In the genomic region with DNA sequence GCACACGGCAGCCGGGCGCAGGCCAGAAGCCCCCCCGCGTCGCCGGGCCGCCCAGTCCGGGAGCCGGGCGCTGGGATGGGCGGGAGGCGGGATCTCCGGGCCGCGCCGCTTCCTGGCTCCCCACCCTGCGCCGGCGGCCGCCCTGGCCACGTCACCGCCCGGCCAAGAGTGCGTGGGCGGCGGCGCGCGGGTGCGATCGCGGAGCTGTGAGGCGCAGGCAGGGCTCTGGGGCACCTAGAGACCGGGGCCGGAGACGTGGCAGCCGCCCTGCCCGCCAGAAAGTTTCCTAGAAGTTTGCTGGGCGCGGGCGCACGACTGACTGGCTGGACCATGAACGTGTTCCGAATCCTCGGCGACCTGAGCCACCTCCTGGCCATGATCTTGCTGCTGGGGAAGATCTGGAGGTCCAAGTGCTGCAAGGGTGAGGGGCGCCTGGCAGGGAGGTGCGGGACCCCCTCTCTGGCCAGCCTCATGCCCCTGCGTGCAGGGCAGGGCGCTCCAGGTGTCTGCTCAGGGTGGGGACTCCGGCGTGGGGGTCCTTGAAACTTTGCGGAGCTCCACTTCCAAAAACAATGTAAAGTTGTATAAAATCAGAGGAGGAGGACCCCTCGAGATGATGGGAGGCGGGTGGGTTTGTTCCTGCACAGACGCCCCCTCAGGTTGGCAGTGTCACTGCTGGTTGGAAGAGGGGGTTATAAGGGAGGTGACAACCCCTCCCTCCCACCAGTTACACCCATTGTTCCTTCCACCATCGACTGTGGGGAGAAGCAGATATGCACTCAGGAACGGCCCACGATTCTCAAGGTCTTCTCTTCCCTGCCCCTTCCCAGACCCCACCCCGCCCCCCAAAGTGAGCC, we compare ENCODE assay signal across 8 cellular contexts. TPM values are rescaled to one million over a fixed set of nuclear protein-coding genes. Genes with fewer than 3 reads are reported as not detected.
DNase-seq lines count a peak whose midpoint lies in the region; ATAC-seq and TF ChIP-seq lines count a peak whose summit lies in the region.

A gene (plus strand): TSS at position 193 of the 857 bp plus-strand sequence. CDS start 138 bp downstream, at position 331.

- peaks cover 0 to 9% (median 5%) of the 10 kb centered on the region in 4 donors for H3K4me1 ChIP-seq in liver (ENCODE audit: control insufficient read depth in 4 of 4, insufficient read depth in 4 of 4, low read length in 3 of 4)

- no peaks in the 10 kb centered on the region for H3K9me3 ChIP-seq in liver (ENCODE audit: control insufficient read depth in 4 of 4, low read length in 3 of 4)

- H3K9me3 Mint-ChIP-seq in activated B cell treated with CpG ODN at 0.5 μM for 24 hours, result no peaks in the 10 kb centered on the region
- no peaks in the 10 kb centered on the region for H3K9me3 Mint-ChIP-seq in dendritic cell treated with granulocyte-macrophage colony-stimulating factor and Interleukin-4, amounts not matched to agents 40 ng/mL and 50 ng/mL, for 4 days

- POLR2A ChIA-PET in activated B cell treated with CpG ODN at 0.5 μM for 24 hours (lab: Charles Lee), result interaction anchor here (1.2 to 1.4 kb wide), 2 partner anchors 13 to 31 kb away, joined by 3 read pairs; no protein-coding TSS in a partner anchor

- H3K4me3 ChIP-seq in HFF-Myc (replicated peaks; ENCODE audit: low read depth, low read length) (peak within 1 kb of the TSS; percentile 76), liver (ENCODE audit: low read depth in 1 of 3, low read length in 3 of 3) (peak within 1 kb of the TSS in 2 of 3 donors; percentile 47 to 55)

- peak; percentile 31 for DNase-seq in AG09319 (ENCODE audit: extremely low read depth, low read depth)
- no peak for DNase-seq in HFF-Myc (ENCODE audit: extremely low read depth, low read depth)
- peak; percentile 48 for DNase-seq in activated B cell treated with CpG ODN at 0.5 μM for 24 hours
- DNase-seq in stimulated activated CD4-positive, alpha-beta T cell treated with anti-CD3 and anti-CD28 coated beads, TNF-alpha, amount 100 ng/mL, for 48 hours (ENCODE audit: low read depth in 3 of 3), result peak; percentile 33 to 58 (median 41)
- DNase-seq in cerebellar nuclear complex (lab: John Stamatoyannopoulos, UW), result no peak

- peaks cover 35% of the 10 kb centered on the region for H3K27me3 Mint-ChIP-seq in activated B cell treated with CpG ODN at 0.5 μM for 24 hours
- H3K27me3 Mint-ChIP-seq in dendritic cell treated with granulocyte-macrophage colony-stimulating factor and Interleukin-4, amounts not matched to agents 40 ng/mL and 50 ng/mL, for 4 days, result peaks cover 92% of the 10 kb centered on the region

- peak; percentile 86 for ATAC-seq in activated B cell treated with CpG ODN at 0.5 μM for 24 hours (ENCODE audit: low read depth)
- no peak for ATAC-seq in HG03439 (IDR thresholded peaks at IDR 0.05; ENCODE audit: unreplicated experiment)

- H3K27ac Mint-ChIP-seq in activated B cell treated with CpG ODN at 0.5 μM for 24 hours, result no peak within 1 kb of the TSS
- H3K27ac Mint-ChIP-seq in dendritic cell treated with granulocyte-macrophage colony-stimulating factor and Interleukin-4, amounts not matched to agents 40 ng/mL and 50 ng/mL, for 4 days, result no peak within 1 kb of the TSS

- no peak within 1 kb of the TSS for H3K9ac ChIP-seq in liver (ENCODE audit: low read depth in 1 of 2, low read length in 2 of 2)

- H3K4me3 Mint-ChIP-seq in activated B cell treated with CpG ODN at 0.5 μM for 24 hours, result peak within 1 kb of the TSS; percentile 76
- peak within 1 kb of the TSS; percentile 72 for H3K4me3 Mint-ChIP-seq in dendritic cell treated with granulocyte-macrophage colony-stimulating factor and Interleukin-4, amounts not matched to agents 40 ng/mL and 50 ng/mL, for 4 days

- H3K4me1 Mint-ChIP-seq in activated B cell treated with CpG ODN at 0.5 μM for 24 hours, result peaks cover 9% of the 10 kb centered on the region
- H3K4me1 Mint-ChIP-seq in dendritic cell treated with granulocyte-macrophage colony-stimulating factor and Interleukin-4, amounts not matched to agents 40 ng/mL and 50 ng/mL, for 4 days (ENCODE audit: low read depth), result peaks cover 15% of the 10 kb centered on the region

- no peaks in the 10 kb centered on the region for H3K36me3 ChIP-seq in liver (ENCODE audit: control insufficient read depth in 4 of 4, insufficient read depth in 3 of 4, low read depth in 1 of 4, low read length in 3 of 4)

- H3K36me3 Mint-ChIP-seq in activated B cell treated with CpG ODN at 0.5 μM for 24 hours (ENCODE audit: low read depth), result no peaks in the 10 kb centered on the region
- H3K36me3 Mint-ChIP-seq in dendritic cell treated with granulocyte-macrophage colony-stimulating factor and Interleukin-4, amounts not matched to agents 40 ng/mL and 50 ng/mL, for 4 days (ENCODE audit: low read depth), result no peaks in the 10 kb centered on the region

- 8% methylated on average over 61 of the region's 61 CpGs for WGBS in liver

- H3K27ac ChIP-seq in liver (ENCODE audit: low read depth in 1 of 2, low read length in 2 of 2), result no peak within 1 kb of the TSS

- TF ChIP-seq RAD21 in liver (IDR thresholded peaks at IDR 0.05), result no peak

- intact Hi-C loops in activated B cell treated with CpG ODN at 0.5 μM for 24 hours (cut with micrococcal nuclease), result no loop called here
- intact Hi-C loops in dendritic cell treated with granulocyte-macrophage colony-stimulating factor and Interleukin-4, amounts not matched to agents 40 ng/mL and 50 ng/mL, for 4 days (cut with micrococcal nuclease), result no loop called here

- H3K27me3 ChIP-seq in liver (ENCODE audit: control insufficient read depth in 4 of 4, insufficient read depth in 4 of 4, low read length in 3 of 4), result no peaks in the 10 kb centered on the region

- TF ChIP-seq CTCF in AG09319 (IDR thresholded peaks at IDR 0.05; ENCODE audit: low read depth, low read length) (peak; percentile 29), HFF-Myc (IDR thresholded peaks at IDR 0.05; ENCODE audit: low read depth, low read length, missing control alignments) (peak; percentile 15), activated B cell treated with CpG ODN at 0.5 μM for 24 hours (IDR thresholded peaks at IDR 0.05) (no peak), liver (IDR thresholded peaks at IDR 0.05; ENCODE audit: low read depth, low read length, missing input control) (no peak)

- CTCF ChIA-PET in activated B cell treated with CpG ODN at 0.5 μM for 24 hours (lab: Charles Lee), result no interaction called here

TF ChIP-seq in liver, 16 proteins besides CTCF, POLR2A, EP300 and RAD21:
- TF ChIP-seq HNF4G (IDR thresholded peaks at IDR 0.05) (no peak), EGR1 (IDR thresholded peaks at IDR 0.05; ENCODE audit: low read depth in 2 of 2) (peak; percentile 79 to 95), FOXA2 (IDR thresholded peaks at IDR 0.05) (no peak)
- TF ChIP-seq, protein P1, sequence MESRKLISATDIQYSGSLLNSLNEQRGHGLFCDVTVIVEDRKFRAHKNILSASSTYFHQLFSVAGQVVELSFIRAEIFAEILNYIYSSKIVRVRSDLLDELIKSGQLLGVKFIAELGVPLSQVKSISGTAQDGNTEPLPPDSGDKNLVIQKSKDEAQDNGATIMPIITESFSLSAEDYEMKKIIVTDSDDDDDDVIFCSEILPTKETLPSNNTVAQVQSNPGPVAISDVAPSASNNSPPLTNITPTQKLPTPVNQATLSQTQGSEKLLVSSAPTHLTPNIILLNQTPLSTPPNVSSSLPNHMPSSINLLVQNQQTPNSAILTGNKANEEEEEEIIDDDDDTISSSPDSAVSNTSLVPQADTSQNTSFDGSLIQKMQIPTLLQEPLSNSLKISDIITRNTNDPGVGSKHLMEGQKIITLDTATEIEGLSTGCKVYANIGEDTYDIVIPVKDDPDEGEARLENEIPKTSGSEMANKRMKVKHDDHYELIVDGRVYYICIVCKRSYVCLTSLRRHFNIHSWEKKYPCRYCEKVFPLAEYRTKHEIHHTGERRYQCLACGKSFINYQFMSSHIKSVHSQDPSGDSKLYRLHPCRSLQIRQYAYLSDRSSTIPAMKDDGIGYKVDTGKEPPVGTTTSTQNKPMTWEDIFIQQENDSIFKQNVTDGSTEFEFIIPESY (IDR thresholded peaks at IDR 0.05), result no peak

RNA-seq across cellular contexts. Expression of the gene that starts here (rescaled TPM):
- total RNA-seq in activated B cell treated with CpG ODN at 0.5 μM for 24 hours (not detected in 2 replicates), liver (10 to 100 TPM in 1 of 2 donors, 1 to 10 TPM in 1; 8.1 to 12.8 TPM)
- polyA plus RNA-seq in liver, result 10 to 100 TPM in 1 of 2 donors, 1 to 10 TPM in 1; 3.5 to 10.9 TPM

Comparison
In these comparisons a context has a peak if more than half of its experiments do, and no peak if none do; other contexts are left out.
1. Peak in DNase-seq and ATAC-seq in activated B cell treated with CpG ODN at 0.5 μM for 24 hours; RNA of the gene not detected or under 1 TPM.
2. DNase-seq: peak in AG09319 (single experiment) and stimulated activated CD4-positive, alpha-beta T cell treated with anti-CD3 and anti-CD28 coated beads, TNF-alpha, amount 100 ng/mL, for 48 hours (3 of 3); none in HFF-Myc (single experiment) and cerebellar nuclear complex (0 of 2).
3. CTCF ChIP-seq: peak in AG09319 (single experiment) and HFF-Myc (single experiment); none in activated B cell treated with CpG ODN at 0.5 μM for 24 hours (single experiment) and liver (single experiment).